In the genomic region with DNA sequence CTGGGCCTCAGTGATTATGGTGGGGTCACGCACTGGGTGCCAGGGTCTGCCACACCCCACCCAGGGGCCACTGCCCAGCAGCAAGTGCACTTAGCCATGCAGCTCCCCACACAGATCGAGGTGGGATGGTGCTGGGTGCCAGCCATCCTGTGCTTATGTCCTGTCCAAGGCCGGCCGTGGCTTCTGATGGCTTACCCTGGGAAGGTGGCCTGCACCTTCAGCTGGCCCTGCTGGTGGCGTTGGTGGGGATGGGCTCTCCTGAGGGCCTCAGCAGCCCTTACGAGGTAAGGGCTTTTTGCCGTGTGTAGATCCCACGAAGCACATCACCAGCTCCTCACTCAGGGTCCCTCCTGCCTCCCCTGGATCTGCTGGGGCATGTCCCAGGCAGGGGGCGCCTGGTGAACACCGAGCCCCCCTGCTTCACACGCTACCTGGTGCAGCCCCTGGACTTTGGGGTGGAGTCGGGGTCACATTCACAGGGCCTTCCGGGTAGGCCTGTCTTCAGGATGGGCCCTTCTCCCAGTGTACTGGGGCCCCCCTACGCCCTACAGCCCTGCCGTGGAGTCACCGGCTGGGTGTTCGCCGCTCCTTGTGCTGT, we compare ENCODE assay signal across 1 cellular context.
TF ChIP-seq lines count a peak whose summit lies in the region.

No MANE protein-coding gene starts in this region.

TF ChIP-seq in H1, 55 proteins besides CTCF, POLR2A, EP300 and RAD21:
- no peak for TF ChIP-seq TCF12 (IDR thresholded peaks at IDR 0.05; ENCODE audit: low read depth, low read length)
- no peak for TF ChIP-seq CHD2 (IDR thresholded peaks at IDR 0.05; ENCODE audit: low read length)
- TF ChIP-seq SP4 (IDR thresholded peaks at IDR 0.05; ENCODE audit: low read length), result no peak
- TF ChIP-seq BACH1 (IDR thresholded peaks at IDR 0.05; ENCODE audit: low read length), result no peak
- TF ChIP-seq CBX5 (IDR thresholded peaks at IDR 0.05; ENCODE audit: low read depth, low read length), result no peak
- TF ChIP-seq NANOG (IDR thresholded peaks at IDR 0.05; ENCODE audit: insufficient read depth, low read depth, low read length, poor library complexity, severe bottlenecking), result no peak
- TF ChIP-seq SIRT6 (IDR thresholded peaks at IDR 0.05; ENCODE audit: low read length), result no peak
- TF ChIP-seq HDAC6 (IDR thresholded peaks at IDR 0.05; ENCODE audit: low read depth, low read length), result no peak
- TF ChIP-seq SAP30 (IDR thresholded peaks at IDR 0.05; ENCODE audit: insufficient read depth, insufficient replicate concordance, low read length), result no peak
- TF ChIP-seq, protein P1, sequence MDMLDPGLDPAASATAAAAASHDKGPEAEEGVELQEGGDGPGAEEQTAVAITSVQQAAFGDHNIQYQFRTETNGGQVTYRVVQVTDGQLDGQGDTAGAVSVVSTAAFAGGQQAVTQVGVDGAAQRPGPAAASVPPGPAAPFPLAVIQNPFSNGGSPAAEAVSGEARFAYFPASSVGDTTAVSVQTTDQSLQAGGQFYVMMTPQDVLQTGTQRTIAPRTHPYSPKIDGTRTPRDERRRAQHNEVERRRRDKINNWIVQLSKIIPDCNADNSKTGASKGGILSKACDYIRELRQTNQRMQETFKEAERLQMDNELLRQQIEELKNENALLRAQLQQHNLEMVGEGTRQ (IDR thresholded peaks at IDR 0.05; ENCODE audit: low read length), result no peak
